3 cellular contexts compared by ENCODE assay signal in the genomic region with DNA sequence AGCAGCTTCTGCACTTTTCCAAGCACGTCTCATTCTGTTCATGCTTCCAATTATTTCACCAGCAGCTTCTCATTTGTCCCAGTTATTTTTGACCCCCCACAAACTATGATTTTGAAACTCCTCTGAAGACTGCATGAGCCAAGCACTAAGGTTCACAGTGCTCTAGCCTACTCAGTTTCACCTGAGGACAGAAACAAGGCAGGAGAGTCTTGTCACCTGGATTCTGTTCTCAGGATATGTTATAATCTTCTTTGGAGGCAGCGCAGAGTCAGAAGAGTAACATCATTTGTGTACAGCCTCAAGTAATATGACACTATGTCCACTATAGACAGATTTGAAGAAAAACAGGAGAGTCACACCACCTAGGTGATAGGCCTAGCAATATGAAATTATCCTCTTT.
"Had no signal": no experiment of that assay in that cellular context is flagged by ENCODE, and none has a peak within 500 bp of the region (broad histone marks: within the 10 kb centered on the region; RNA-seq: fewer than 3 reads in every experiment).

No MANE protein-coding gene starts in this region.

- ATAC-seq: GM12878 had no signal

- DNase-seq: GDM1, GF-D8 had no signal

- H3K4me3 ChIP-seq: GM12878 had no signal
